ENCODE assay signal across 1 cellular context in genomic region chr2:53767405-53768232, GRCh38.
TF ChIP-seq lines count a peak whose summit lies in the region.

Gene CHAC2 (plus strand): TSS chr2:53767804. CDS start chr2:53767887, 83 bp downstream.

TF ChIP-seq in HepG2, 621 proteins besides CTCF, POLR2A, EP300 and RAD21 (continued from another document and continues in another):
- TF ChIP-seq SMAD1 (CRISPR knock-in tag; IDR thresholded peaks at IDR 0.05; ENCODE audit: borderline replicate concordance, low read depth) (no peak; the same call in 1 of the 2 replicates), RORA (CRISPR knock-in tag; IDR thresholded peaks at IDR 0.05) (no peak), ZNF3 (CRISPR knock-in tag; IDR thresholded peaks at IDR 0.05) (no peak), IKZF5 (CRISPR knock-in tag; IDR thresholded peaks at IDR 0.05) (peak; percentile 32; the same call in 1 of the 2 replicates), PREB (CRISPR knock-in tag; IDR thresholded peaks at IDR 0.05) (no peak), ZNF281 (CRISPR knock-in tag; IDR thresholded peaks at IDR 0.05; ENCODE audit: borderline replicate concordance) (peak; percentile 19; the same call in 1 of the 2 replicates), ATF4 (CRISPR knock-in tag; IDR thresholded peaks at IDR 0.05) (no peak), HNRNPL (IDR thresholded peaks at IDR 0.05; ENCODE audit: low read depth, low read length) (0 out of 2 replicates have a peak, but pooled peaks have one; percentile 50), TMF1 (CRISPR knock-in tag; IDR thresholded peaks at IDR 0.05; ENCODE audit: low read depth) (no peak), ZNF275 (CRISPR knock-in tag; IDR thresholded peaks at IDR 0.05; ENCODE audit: borderline replicate concordance) (0 out of 2 replicates have a peak, but pooled peaks have one; percentile 54), CBX5 (CRISPR knock-in tag; IDR thresholded peaks at IDR 0.05; ENCODE audit: borderline replicate concordance) (0 out of 2 replicates have a peak, but pooled peaks have one; percentile 25), KDM5B (CRISPR knock-in tag; IDR thresholded peaks at IDR 0.05; ENCODE audit: borderline replicate concordance) (peak; percentile 85; the same call in 1 of the 2 replicates), ZBTB4 (CRISPR knock-in tag; IDR thresholded peaks at IDR 0.05; ENCODE audit: borderline replicate concordance) (0 out of 2 replicates have a peak, but pooled peaks have one; percentile 21), AKNA (CRISPR knock-in tag; IDR thresholded peaks at IDR 0.05; ENCODE audit: borderline replicate concordance) (no peak), ZSCAN25 (CRISPR knock-in tag; IDR thresholded peaks at IDR 0.05) (no peak), ARID2 (CRISPR knock-in tag; IDR thresholded peaks at IDR 0.05; ENCODE audit: borderline replicate concordance) (no peak), TGIF2 (CRISPR knock-in tag; IDR thresholded peaks at IDR 0.05) (0 out of 2 replicates have a peak, but pooled peaks have one; percentile 33), ZHX1 (CRISPR knock-in tag; IDR thresholded peaks at IDR 0.05; ENCODE audit: low read depth) (peak; percentile 6; the same call in 1 of the 2 replicates), ARNT2 (CRISPR knock-in tag; IDR thresholded peaks at IDR 0.05; ENCODE audit: low read depth) (peak; percentile 47; the same call in 1 of the 2 replicates), HOXA3 (CRISPR knock-in tag; IDR thresholded peaks at IDR 0.05) (peak; percentile 55), ZFP41 (CRISPR knock-in tag; IDR thresholded peaks at IDR 0.05; ENCODE audit: borderline replicate concordance) (no peak), SATB2 (CRISPR knock-in tag; IDR thresholded peaks at IDR 0.05) (no peak), CHD2 (IDR thresholded peaks at IDR 0.05; ENCODE audit: low read depth, low read length) (peak; percentile 80), ZBTB38 (CRISPR knock-in tag; IDR thresholded peaks at IDR 0.05) (peak; percentile 47; the same call in 1 of the 2 replicates), NFIC (IDR thresholded peaks at IDR 0.05; ENCODE audit: low read length) (peak; percentile 70), ZNF724P (CRISPR knock-in tag; IDR thresholded peaks at IDR 0.05; ENCODE audit: borderline replicate concordance) (0 out of 2 replicates have a peak, but pooled peaks have one; percentile 28), KLF6 (CRISPR knock-in tag; IDR thresholded peaks at IDR 0.05) (peak; percentile 75), HNRNPLL (IDR thresholded peaks at IDR 0.05; ENCODE audit: low read depth, low read length, poor library complexity, severe bottlenecking) (peak; percentile 70), TBX2 (CRISPR knock-in tag; IDR thresholded peaks at IDR 0.05; ENCODE audit: borderline replicate concordance) (peak; percentile 65; the same call in 1 of the 2 replicates), ZNF563 (CRISPR knock-in tag; IDR thresholded peaks at IDR 0.05) (no peak), POGZ (CRISPR knock-in tag; IDR thresholded peaks at IDR 0.05) (peak; percentile 73; the same call in 1 of the 2 replicates), SIX1 (CRISPR knock-in tag; IDR thresholded peaks at IDR 0.05; ENCODE audit: borderline replicate concordance) (0 out of 2 replicates have a peak, but pooled peaks have one; percentile 7), POGK (CRISPR knock-in tag; conservative IDR thresholded peaks at IDR 0.05) (peak; percentile 77; the same call in 1 of the 2 replicates), PBX3 (CRISPR knock-in tag; IDR thresholded peaks at IDR 0.05; ENCODE audit: borderline replicate concordance) (no peak)
